Comparison of ENCODE assay signal across 1 cellular context in genomic region chr1:64473367-64473766, GRCh38.
TF ChIP-seq lines count a peak whose summit lies in the region.

No MANE protein-coding gene starts in this region.

TF ChIP-seq in GM12891, 5 proteins besides CTCF, POLR2A, EP300 and RAD21:
- TF ChIP-seq SPI1 (IDR thresholded peaks at IDR 0.05; ENCODE audit: low read depth, low read length) (no peak), POLR2AphosphoS5 (IDR thresholded peaks at IDR 0.05; ENCODE audit: low read depth, low read length) (no peak), POU2F2 (IDR thresholded peaks at IDR 0.05; ENCODE audit: low read depth, low read length) (no peak), PAX5 (IDR thresholded peaks at IDR 0.05; ENCODE audit: insufficient read depth, low read length, severe bottlenecking) (no peak), TAF1 (IDR thresholded peaks at IDR 0.05; ENCODE audit: low read depth, low read length) (no peak)
